14 cellular contexts compared by ENCODE assay signal in the genomic region with DNA sequence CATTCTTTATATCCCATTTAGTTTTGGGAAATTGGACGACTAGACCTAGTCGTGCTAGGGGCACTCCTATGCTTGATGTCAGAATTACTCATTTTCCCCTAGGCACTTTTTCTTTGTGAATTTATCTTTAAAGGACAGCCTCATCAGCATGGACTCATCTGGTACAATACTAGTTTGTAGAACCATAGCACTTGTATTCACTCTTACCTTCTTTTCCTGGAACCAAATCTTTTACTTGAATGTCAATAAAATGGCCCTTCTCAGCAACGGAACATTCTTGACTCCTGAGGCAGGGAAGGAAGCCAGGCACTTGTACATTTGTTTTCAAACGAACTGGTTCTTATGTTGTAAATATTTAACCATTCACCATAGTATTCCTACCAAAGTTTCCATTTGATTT.
DNase-seq lines count a peak whose midpoint lies in the region; ATAC-seq, FAIRE-seq and TF ChIP-seq lines count a peak whose summit lies in the region.
"Had no signal": no experiment of that assay in that cellular context is flagged by ENCODE, and none has a peak within 500 bp of the region (broad histone marks: within the 10 kb centered on the region; RNA-seq: fewer than 3 reads in every experiment).

No MANE protein-coding gene starts in this region.

- intact Hi-C loops in esophagus squamous epithelium (cut with DNase I): no loop called here
- intact Hi-C loops in activated CD4-positive, alpha-beta memory T cell treated with anti-CD3 and anti-CD28 coated beads for 36 hours (cut with micrococcal nuclease): no loop called here

- no peak overlapping the region for H3K4me3 Mint-ChIP-seq in nephron progenitor cell
- H3K4me3 Mint-ChIP-seq in activated CD4-positive, alpha-beta memory T cell treated with anti-CD3 and anti-CD28 coated beads for 36 hours: no peak overlapping the region
- H3K4me3 Mint-ChIP-seq: neural crest cell; stimulated activated naive CD8-positive, alpha-beta T cell treated with anti-CD3 and anti-CD28 coated beads, Interleukin-15, Interleukin-2, amounts not matched to agents 100 ng/mL and 50 ng/mL, for 24 hours had no signal

- H3K9me3 Mint-ChIP-seq in nephron progenitor cell: no peaks in the 10 kb centered on the region
- no peaks in the 10 kb centered on the region for H3K9me3 Mint-ChIP-seq in activated CD4-positive, alpha-beta memory T cell treated with anti-CD3 and anti-CD28 coated beads for 36 hours
- H3K9me3 Mint-ChIP-seq: neural crest cell; stimulated activated naive CD8-positive, alpha-beta T cell treated with anti-CD3 and anti-CD28 coated beads, Interleukin-15, Interleukin-2, amounts not matched to agents 100 ng/mL and 50 ng/mL, for 24 hours had no signal

- no peak for TF ChIP-seq RAD21 in A549 (conservative IDR thresholded peaks at IDR 0.05 in 1 of 2, IDR thresholded peaks at IDR 0.05 in 1 of 2)

- TF ChIP-seq CTCF in A549 (IDR thresholded peaks at IDR 0.05) (no peak), esophagus squamous epithelium (IDR thresholded peaks at IDR 0.05) (no peak), nephron progenitor cell (IDR thresholded peaks at IDR 0.05) (no peak)

- TF ChIP-seq EP300 in A549 (IDR thresholded peaks at IDR 0.05): no peak

- ATAC-seq in A549: no peak

- H3K4me1 Mint-ChIP-seq in nephron progenitor cell: peaks cover 60% of the 10 kb centered on the region
- H3K4me1 Mint-ChIP-seq in activated CD4-positive, alpha-beta memory T cell treated with anti-CD3 and anti-CD28 coated beads for 36 hours (ENCODE audit: low read depth): no peaks in the 10 kb centered on the region

- DNase-seq in A549 (ENCODE audit: low read depth in 1 of 2, low spot score in 1 of 2): no peak
- peak; percentile 91 for DNase-seq in RPMI7951 (ENCODE audit: low read depth)
- DNase-seq in esophagus squamous epithelium (lab: John Stamatoyannopoulos, UW): no peak
- no peak for DNase-seq in nephron progenitor cell
- no peak for DNase-seq in H7
- DNase-seq in NCI-H526 (lab: John Stamatoyannopoulos, UW): no peak
- DNase-seq in activated CD4-positive, alpha-beta memory T cell treated with anti-CD3 and anti-CD28 coated beads for 36 hours: no peak
- DNase-seq in germinal center (ENCODE audit: low spot score): no peak
- DNase-seq: activated CD4-positive, CD25-positive, alpha-beta regulatory T cell treated with anti-CD3 and anti-CD28 coated beads, Interleukin-2, amount 50 U/mL, for 72 hours; NCI-H1048 had no signal

- peaks cover 17% of the 10 kb centered on the region for H3K4me1 ChIP-seq in A549
- H3K4me1 ChIP-seq in esophagus squamous epithelium: peaks cover 0 to 48% (median 7%) of the 10 kb centered on the region in 3 donors

- H3K36me3 Mint-ChIP-seq in nephron progenitor cell (ENCODE audit: low read depth): no peaks in the 10 kb centered on the region
- H3K36me3 Mint-ChIP-seq in activated CD4-positive, alpha-beta memory T cell treated with anti-CD3 and anti-CD28 coated beads for 36 hours: no peaks in the 10 kb centered on the region

- no peak overlapping the region for H3K27ac ChIP-seq in A549
- H3K27ac ChIP-seq in esophagus squamous epithelium: peak overlapping the region; percentile 11 to 72 (median 56)

- H3K4me3 ChIP-seq in A549 (no peak overlapping the region), esophagus squamous epithelium (no peak overlapping the region), H7 (ENCODE audit: insufficient read depth, low read depth, low read length) (no peak overlapping the region)

- no peaks in the 10 kb centered on the region for H3K27me3 Mint-ChIP-seq in nephron progenitor cell (ENCODE audit: low read depth, poor library complexity)
- peaks cover 32% of the 10 kb centered on the region for H3K27me3 Mint-ChIP-seq in activated CD4-positive, alpha-beta memory T cell treated with anti-CD3 and anti-CD28 coated beads for 36 hours

- H3K27ac Mint-ChIP-seq in nephron progenitor cell: peak overlapping the region; percentile 88
- no peak overlapping the region for H3K27ac Mint-ChIP-seq in activated CD4-positive, alpha-beta memory T cell treated with anti-CD3 and anti-CD28 coated beads for 36 hours
- H3K27ac Mint-ChIP-seq: stimulated activated naive CD8-positive, alpha-beta T cell treated with anti-CD3 and anti-CD28 coated beads, Interleukin-15, Interleukin-2, amounts not matched to agents 100 ng/mL and 50 ng/mL, for 24 hours had no signal

- WGBS in A549 (ENCODE audit: missing lambda C conversion rate): 17% methylated on average over 4 of the region's 4 CpGs
- WGBS in esophagus squamous epithelium, 2 donors: 15 to 20% methylated on average over 4 of the region's 4 CpGs

- TF ChIP-seq POLR2A in A549 (IDR thresholded peaks at IDR 0.05; ENCODE audit: low read length) (no peak), esophagus squamous epithelium (IDR thresholded peaks at IDR 0.05) (no peak)

- H3K36me3 ChIP-seq in esophagus squamous epithelium (no peaks in the 10 kb centered on the region), H7 (replicated peaks; ENCODE audit: control insufficient read depth, insufficient read depth, low read length) (no peaks in the 10 kb centered on the region)

- CTCF ChIA-PET in A549 (lab: Yijun Ruan, JAX): no interaction called here
- CTCF ChIA-PET in activated CD4-positive, alpha-beta memory T cell treated with anti-CD3 and anti-CD28 coated beads for 36 hours (lab: Charles Lee): no interaction called here

- peak overlapping the region; percentile 51 for H3K4me2 ChIP-seq in A549

- POLR2A ChIA-PET in A549 (lab: Yijun Ruan, JAX): no interaction called here
- POLR2A ChIA-PET in activated CD4-positive, alpha-beta memory T cell treated with anti-CD3 and anti-CD28 coated beads for 36 hours (lab: Charles Lee): no interaction called here

- no peak for FAIRE-seq in A549 (lab: Jason Lieb, UNC)
- FAIRE-seq: A204.1, islet of Langerhans had no signal

- H3K27me3 ChIP-seq in esophagus squamous epithelium (no peaks in the 10 kb centered on the region), H7 (ENCODE audit: control insufficient read depth, insufficient read depth, low read length) (no peaks in the 10 kb centered on the region)

- H3K9me3 ChIP-seq in A549 (no peaks in the 10 kb centered on the region), esophagus squamous epithelium (no peaks in the 10 kb centered on the region)

TF ChIP-seq in A549, 52 proteins besides CTCF, POLR2A, EP300 and RAD21:
- TF ChIP-seq HEYL (CRISPR knock-in tag; IDR thresholded peaks at IDR 0.05) (no peak), SREBF2 (IDR thresholded peaks at IDR 0.05) (no peak), SMC3 (IDR thresholded peaks at IDR 0.05) (no peak), JUN (IDR thresholded peaks at IDR 0.05) (no peak), HDAC2 (IDR thresholded peaks at IDR 0.05) (no peak), ZFP36 (IDR thresholded peaks at IDR 0.05; ENCODE audit: borderline replicate concordance, partially characterized antibody) (no peak), FOXS1 (CRISPR knock-in tag; IDR thresholded peaks at IDR 0.05) (no peak), EHMT2 (IDR thresholded peaks at IDR 0.05; ENCODE audit: low read depth) (no peak), NPAS2 (CRISPR knock-in tag; IDR thresholded peaks at IDR 0.05; ENCODE audit: borderline replicate concordance) (no peak), POLR2AphosphoS2 (conservative IDR thresholded peaks at IDR 0.05; ENCODE audit: low read length) (no peak), MAZ (IDR thresholded peaks at IDR 0.05; ENCODE audit: borderline replicate concordance, low read depth, low read length) (no peak), CHD2 (IDR thresholded peaks at IDR 0.05; ENCODE audit: low read length, partially characterized antibody) (no peak), RNF2 (IDR thresholded peaks at IDR 0.05; ENCODE audit: borderline replicate concordance, low read depth) (no peak), ZNF302 (CRISPR knock-in tag; IDR thresholded peaks at IDR 0.05) (no peak)
- TF ChIP-seq, protein P1, sequence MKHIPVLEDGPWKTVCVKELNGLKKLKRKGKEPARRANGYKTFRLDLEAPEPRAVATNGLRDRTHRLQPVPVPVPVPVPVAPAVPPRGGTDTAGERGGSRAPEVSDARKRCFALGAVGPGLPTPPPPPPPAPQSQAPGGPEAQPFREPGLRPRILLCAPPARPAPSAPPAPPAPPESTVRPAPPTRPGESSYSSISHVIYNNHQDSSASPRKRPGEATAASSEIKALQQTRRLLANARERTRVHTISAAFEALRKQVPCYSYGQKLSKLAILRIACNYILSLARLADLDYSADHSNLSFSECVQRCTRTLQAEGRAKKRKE (CRISPR knock-in tag; IDR thresholded peaks at IDR 0.05; ENCODE audit: low read depth): no peak
- TF ChIP-seq, protein P2, sequence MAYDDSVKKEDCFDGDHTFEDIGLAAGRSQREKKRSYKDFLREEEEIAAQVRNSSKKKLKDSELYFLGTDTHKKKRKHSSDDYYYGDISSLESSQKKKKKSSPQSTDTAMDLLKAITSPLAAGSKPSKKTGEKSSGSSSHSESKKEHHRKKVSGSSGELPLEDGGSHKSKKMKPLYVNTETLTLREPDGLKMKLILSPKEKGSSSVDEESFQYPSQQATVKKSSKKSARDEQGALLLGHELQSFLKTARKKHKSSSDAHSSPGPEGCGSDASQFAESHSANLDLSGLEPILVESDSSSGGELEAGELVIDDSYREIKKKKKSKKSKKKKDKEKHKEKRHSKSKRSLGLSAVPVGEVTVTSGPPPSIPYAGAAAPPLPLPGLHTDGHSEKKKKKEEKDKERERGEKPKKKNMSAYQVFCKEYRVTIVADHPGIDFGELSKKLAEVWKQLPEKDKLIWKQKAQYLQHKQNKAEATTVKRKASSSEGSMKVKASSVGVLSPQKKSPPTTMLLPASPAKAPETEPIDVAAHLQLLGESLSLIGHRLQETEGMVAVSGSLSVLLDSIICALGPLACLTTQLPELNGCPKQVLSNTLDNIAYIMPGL (CRISPR knock-in tag; IDR thresholded peaks at IDR 0.05; ENCODE audit: borderline replicate concordance): no peak

Comparison
In these comparisons a context has a peak if more than half of its experiments do, and no peak if none do; other contexts are left out.
1. H3K27ac ChIP-seq: peak in esophagus squamous epithelium (4 of 4); none in A549 (0 of 2).